Comparison of ENCODE assay signal across 1 cellular context in the genomic region with DNA sequence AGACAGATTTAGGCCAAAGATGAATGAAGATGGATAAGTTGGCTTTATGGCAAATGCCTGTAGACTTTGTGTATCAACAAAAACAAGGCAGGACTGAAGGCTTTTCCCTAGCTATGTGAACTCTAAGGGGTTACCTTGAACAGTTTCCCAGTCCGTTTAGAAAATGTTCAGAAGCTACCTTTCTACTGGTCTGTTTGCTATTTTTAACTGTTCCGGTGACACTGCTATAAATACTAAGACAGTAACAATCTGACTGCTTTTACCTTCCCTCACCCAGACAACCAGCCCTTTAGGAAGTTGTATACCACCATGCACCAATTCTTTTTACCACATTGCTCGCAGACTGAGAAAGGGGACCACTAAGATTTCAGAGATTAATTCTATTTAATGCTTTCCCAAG.
TF ChIP-seq lines count a peak whose summit lies in the region.

No MANE protein-coding gene starts in this region.

TF ChIP-seq in SK-N-SH, 30 proteins besides CTCF, POLR2A, EP300 and RAD21 (continued from another document):
- TF ChIP-seq REST (IDR thresholded peaks at IDR 0.05; ENCODE audit: low read depth, low read length) (no peak), PBX3 (IDR thresholded peaks at IDR 0.05) (no peak), SIN3A (IDR thresholded peaks at IDR 0.05; ENCODE audit: borderline replicate concordance, low read depth, low read length) (no peak), EZH2phosphoT487 (IDR thresholded peaks at IDR 0.05; ENCODE audit: borderline replicate concordance, low read depth) (no peak)
